ENCODE assay signal across 11 cellular contexts in genomic region chr1:201715351-201715750, GRCh38.
A peak's percentile ranks its signal among the peaks of the same experiment; 100 is the strongest.
DNase-seq lines count a peak whose midpoint lies in the region; ATAC-seq and TF ChIP-seq lines count a peak whose summit lies in the region.
"Had no signal": no experiment of that assay in that cellular context is flagged by ENCODE, and none has a peak within 500 bp of the region (broad histone marks: within the 10 kb centered on the region; RNA-seq: fewer than 3 reads in every experiment).

No MANE protein-coding gene starts in this region.

- ATAC-seq in heart right ventricle, result no peak
- no peak for ATAC-seq in left cardiac atrium
- ATAC-seq in HG03025 (IDR thresholded peaks at IDR 0.05; ENCODE audit: low FRiP score, unreplicated experiment), result no peak

- H3K4me1 ChIP-seq in heart right ventricle (peaks cover 56 to 100% (median 94%) of the 10 kb centered on the region in 9 donors), esophagus muscularis mucosa (peaks cover 85 to 98% (median 89%) of the 10 kb centered on the region in 4 donors), ovary (ENCODE audit: insufficient read depth) (peaks cover 55% of the 10 kb centered on the region), urinary bladder (ENCODE audit: insufficient read depth) (no peaks in the 10 kb centered on the region)

- no peak for TF ChIP-seq EP300 in esophagus muscularis mucosa (IDR thresholded peaks at IDR 0.05)
- no peak for TF ChIP-seq EP300 in ovary (IDR thresholded peaks at IDR 0.05)

- intact Hi-C loops in heart right ventricle (cut with DNase I) (loop anchor here in 1 of 10 donors (10.0 kb wide), 1 partner anchor 169 kb away; the partner anchor contains the start of gene SHISA4), left cardiac atrium (cut with DNase I) (no loop called here), esophagus muscularis mucosa (cut with DNase I) (loop anchor here (10.0 kb wide), 1 partner anchor 261 kb away; no protein-coding TSS in a partner anchor), ovary (cut with DNase I) (no loop called here)

- H3K27me3 ChIP-seq in heart right ventricle (no peaks in the 10 kb centered on the region), esophagus muscularis mucosa (no peaks in the 10 kb centered on the region), ovary (no peaks in the 10 kb centered on the region)

- H3K27ac ChIP-seq in heart right ventricle, result peak overlapping the region; percentile 81 to 98 (median 92)
- H3K27ac ChIP-seq in esophagus muscularis mucosa (replicated peaks in 1 of 4), result peak overlapping the region; percentile 77 to 93 (median 87)
- H3K27ac ChIP-seq in ovary, result peak overlapping the region; percentile 70 to 81
- H3K27ac ChIP-seq in urinary bladder (ENCODE audit: low read depth), result peak overlapping the region; percentile 88

- TF ChIP-seq CTCF in heart right ventricle (IDR thresholded peaks at IDR 0.05), result no peak
- no peak for TF ChIP-seq CTCF in esophagus muscularis mucosa (IDR thresholded peaks at IDR 0.05)
- TF ChIP-seq CTCF in ovary (IDR thresholded peaks at IDR 0.05), result no peak

- H3K4me3 ChIP-seq in heart right ventricle (peak overlapping the region in 1 of 10 donors; percentile 17), esophagus muscularis mucosa (peak overlapping the region in 1 of 4 donors; percentile 1), ovary (no peak overlapping the region), urinary bladder (ENCODE audit: low read depth, low read length) (no peak overlapping the region)

- 82 to 85% methylated on average over 6 of the region's 6 CpGs for WGBS in heart right ventricle, 2 donors
- 91% methylated on average over 6 of the region's 6 CpGs for WGBS in esophagus muscularis mucosa
- WGBS in ovary, 3 donors, result 85 to 94% (median 91%) methylated on average over 6 of the region's 6 CpGs
- WGBS in urinary bladder, result 84% methylated on average over 6 of the region's 6 CpGs

- DNase-seq in heart right ventricle (no peak), left cardiac atrium (no peak), esophagus muscularis mucosa (ENCODE audit: extremely low spot score) (no peak), ovary (no peak), amniotic stem cell (lab: John Stamatoyannopoulos, UW) (no peak), NCI-H1417 (lab: John Stamatoyannopoulos, UW) (no peak)
- DNase-seq: immature natural killer cell, NCI-H1105, NCI-H82 had no signal

- H3K9me3 ChIP-seq in heart right ventricle (no peaks in the 10 kb centered on the region), esophagus muscularis mucosa (no peaks in the 10 kb centered on the region), ovary (no peaks in the 10 kb centered on the region)

- H3K36me3 ChIP-seq in heart right ventricle (peaks cover 0 to 28% (median 12%) of the 10 kb centered on the region in 9 donors), esophagus muscularis mucosa (peaks cover 0 to 16% (median 6%) of the 10 kb centered on the region in 4 donors), ovary (no peaks in the 10 kb centered on the region), urinary bladder (ENCODE audit: insufficient read depth) (no peaks in the 10 kb centered on the region)

- TF ChIP-seq POLR2A in esophagus muscularis mucosa (IDR thresholded peaks at IDR 0.05; ENCODE audit: low read depth), result no peak
- no peak for TF ChIP-seq POLR2A in ovary (IDR thresholded peaks at IDR 0.05)
